ENCODE assay signal across 8 cellular contexts in the genomic region with DNA sequence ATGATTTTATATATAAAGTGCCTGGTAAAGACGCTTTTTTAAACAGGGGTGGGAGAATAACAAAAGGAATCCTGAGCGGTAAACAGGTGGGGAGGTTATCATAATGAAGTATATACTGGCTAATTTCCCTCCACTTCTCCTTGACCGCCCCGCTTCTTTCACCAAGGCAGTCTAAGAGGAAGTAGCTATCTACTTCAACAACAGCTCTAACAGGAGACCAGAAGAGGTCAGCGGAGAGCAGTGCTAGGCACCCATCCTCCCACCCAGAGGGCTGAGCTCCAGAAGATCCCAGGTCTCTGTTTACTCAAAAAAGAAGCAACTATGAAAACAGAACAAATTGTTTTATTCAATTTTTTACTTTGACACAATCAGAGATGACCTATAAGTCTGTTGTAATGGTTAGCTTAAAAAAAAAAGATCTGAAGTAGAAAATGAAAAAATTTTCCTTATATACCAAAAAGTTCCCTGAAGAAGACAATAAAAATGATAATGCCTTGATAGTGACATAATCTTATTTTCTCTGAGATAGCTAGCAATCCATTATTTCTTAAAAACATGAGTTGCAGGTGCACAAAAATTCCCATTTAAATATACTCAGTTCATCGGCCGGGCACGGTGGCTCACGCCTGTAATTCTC.
DNase-seq lines count a peak whose midpoint lies in the region; ATAC-seq and TF ChIP-seq lines count a peak whose summit lies in the region.

No MANE protein-coding gene starts in this region.

- H3K36me3 ChIP-seq in DND-41 (ENCODE audit: insufficient read depth, low read length) (no peaks in the 10 kb centered on the region), OCI-LY3 (replicated peaks; ENCODE audit: low read depth, low read length) (no peaks in the 10 kb centered on the region), ascending aorta (no peaks in the 10 kb centered on the region)

- peak; percentile 98 for ATAC-seq in DND-41 (ENCODE audit: insufficient read depth, low read depth)
- peak; percentile 71 for ATAC-seq in GM19452 (IDR thresholded peaks at IDR 0.05; ENCODE audit: unreplicated experiment)
- ATAC-seq in GM18873 (IDR thresholded peaks at IDR 0.05; ENCODE audit: low FRiP score, unreplicated experiment), result no peak

- H3K9ac ChIP-seq in DND-41 (ENCODE audit: low read depth, low read length), result no peak overlapping the region
- H3K9ac ChIP-seq in OCI-LY3 (ENCODE audit: low read length), result no peak overlapping the region

- H3K9me3 ChIP-seq in DND-41 (ENCODE audit: insufficient read depth, low read length, severe bottlenecking) (no peaks in the 10 kb centered on the region), OCI-LY3 (ENCODE audit: insufficient read depth, low read length) (no peaks in the 10 kb centered on the region), ascending aorta (no peaks in the 10 kb centered on the region)

- H2AFZ ChIP-seq in DND-41 (ENCODE audit: low read depth, low read length) (no peak overlapping the region), OCI-LY3 (ENCODE audit: low read depth, low read length) (no peak overlapping the region)

- DNase-seq in DND-41, result peak; percentile 63
- peak; percentile 57 for DNase-seq in HT-29 (ENCODE audit: low spot score)
- no peak for DNase-seq in ascending aorta (ENCODE audit: low spot score in 2 of 2)
- DNase-seq in iPS DF 19.7 (ENCODE audit: low read depth, low spot score), result peak; percentile 50
- DNase-seq in stimulated activated CD4-positive, alpha-beta T cell treated with anti-CD3 and anti-CD28 coated beads, Interleukin-12 subunit alpha, Interleukin-12 subunit beta, amount 100 ng/mL, for 48 hours (ENCODE audit: low read depth in 2 of 3, low spot score in 1 of 3), result peak in 2 of 3 donors; percentile 6 to 13

- TF ChIP-seq CTCF in DND-41 (IDR thresholded peaks at IDR 0.05; ENCODE audit: borderline replicate concordance, extremely low read depth, low read length, poor library complexity, severe bottlenecking) (peak; percentile 83), OCI-LY3 (IDR thresholded peaks at IDR 0.05; ENCODE audit: low read depth, low read length) (peak; percentile 71), ascending aorta (IDR thresholded peaks at IDR 0.05) (peak; percentile 16 to 53 (median 40))

- H3K27me3 ChIP-seq in DND-41 (ENCODE audit: insufficient read depth, low read length, poor library complexity), result no peaks in the 10 kb centered on the region
- no peaks in the 10 kb centered on the region for H3K27me3 ChIP-seq in OCI-LY3 (ENCODE audit: low read depth, low read length)
- H3K27me3 ChIP-seq in ascending aorta, result no peaks in the 10 kb centered on the region

- intact Hi-C loops in ascending aorta (cut with DNase I), result no loop called here

- H3K4me3 ChIP-seq in DND-41 (ENCODE audit: low read depth in 1 of 2, low read length in 2 of 2) (no peak overlapping the region), OCI-LY3 (ENCODE audit: low read length) (no peak overlapping the region), ascending aorta (no peak overlapping the region)

- H4K20me1 ChIP-seq in DND-41 (ENCODE audit: insufficient read depth, low read length), result no peaks in the 10 kb centered on the region
- H4K20me1 ChIP-seq in OCI-LY3 (ENCODE audit: insufficient read depth, low read length), result no peaks in the 10 kb centered on the region

- no peaks in the 10 kb centered on the region for H3K79me2 ChIP-seq in DND-41 (ENCODE audit: insufficient read depth, low read length)
- no peaks in the 10 kb centered on the region for H3K79me2 ChIP-seq in OCI-LY3 (ENCODE audit: low read length)

- H3K4me1 ChIP-seq in DND-41 (ENCODE audit: insufficient read depth, low read length), result no peaks in the 10 kb centered on the region
- H3K4me1 ChIP-seq in OCI-LY3 (ENCODE audit: low read length), result peaks cover 4% of the 10 kb centered on the region; the same call in 1 of the 2 replicates
- H3K4me1 ChIP-seq in ascending aorta, result no peaks in the 10 kb centered on the region

- H3K4me2 ChIP-seq in DND-41 (ENCODE audit: insufficient read depth, low read length), result no peak overlapping the region
- no peak overlapping the region for H3K4me2 ChIP-seq in OCI-LY3 (ENCODE audit: low read length)

- H3K27ac ChIP-seq in DND-41 (ENCODE audit: low read length) (no peak overlapping the region), OCI-LY3 (ENCODE audit: low read length) (no peak overlapping the region), ascending aorta (no peak overlapping the region)

Comparison
In these comparisons a context has a peak if more than half of its experiments do, and no peak if none do; other contexts are left out.
1. DNase-seq: peak in DND-41 (single experiment), HT-29 (single experiment), iPS DF 19.7 (single experiment) and stimulated activated CD4-positive, alpha-beta T cell treated with anti-CD3 and anti-CD28 coated beads, Interleukin-12 subunit alpha, Interleukin-12 subunit beta, amount 100 ng/mL, for 48 hours (2 of 3); none in ascending aorta (0 of 2).
2. Peak in every context shown above with its lines, with median percentiles within 50 percentile points of each other: CTCF ChIP-seq.